ENCODE assay signal across 2 cellular contexts in the genomic region with DNA sequence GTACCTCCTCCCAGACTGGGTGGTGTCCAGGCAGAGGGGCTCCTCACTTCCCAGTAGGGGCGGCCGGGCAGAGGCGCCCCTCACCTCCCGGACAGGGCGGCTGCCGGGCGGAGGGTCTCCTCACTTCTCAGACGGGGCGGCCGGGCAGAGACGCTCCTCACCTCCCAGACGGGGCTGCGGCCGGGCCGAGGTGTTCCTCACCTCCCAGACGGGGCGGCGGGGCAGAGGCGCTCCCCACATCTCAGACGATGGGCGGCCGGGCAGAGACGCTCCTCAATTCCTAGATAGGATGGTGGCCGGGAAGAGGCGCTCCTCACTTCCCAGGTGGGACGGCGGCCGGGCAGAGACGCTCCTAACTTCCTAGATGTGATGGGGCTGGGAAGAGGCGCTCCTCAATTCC. TPM values are rescaled to one million over a fixed set of nuclear protein-coding genes. Genes with fewer than 3 reads are reported as not detected.
A peak's percentile ranks its signal among the peaks of the same experiment; 100 is the strongest.
DNase-seq lines count a peak whose midpoint lies in the region; TF ChIP-seq lines count a peak whose summit lies in the region.
"Not testable (repeated sequence)": the region's sequence is repeated elsewhere in the genome, so short reads cannot be mapped to it uniquely, and the experiment has no call there.

No MANE protein-coding gene starts in this region.

- not testable (repeated sequence) for H3K27ac ChIP-seq in sigmoid colon

- not testable (repeated sequence) for TF ChIP-seq CTCF in sigmoid colon (IDR thresholded peaks at IDR 0.05)

- intact Hi-C loops in sigmoid colon (cut with DNase I), result not testable (repeated sequence)

- not testable (repeated sequence) for H3K27me3 ChIP-seq in sigmoid colon

- H3K4me3 ChIP-seq in sigmoid colon, result not testable (repeated sequence)

- 96% methylated on average over 30 of the region's 30 CpGs for WGBS in sigmoid colon, 2 donors

- H3K9me3 ChIP-seq in sigmoid colon, result not testable (repeated sequence)

- TF ChIP-seq POLR2A in sigmoid colon (IDR thresholded peaks at IDR 0.05), result not testable (repeated sequence)

- not testable (repeated sequence) for H3K36me3 ChIP-seq in sigmoid colon

- not testable (repeated sequence) for H3K4me1 ChIP-seq in sigmoid colon

- TF ChIP-seq EP300 in sigmoid colon (IDR thresholded peaks at IDR 0.05), result not testable (repeated sequence)

- DNase-seq in mesenteric fat pad (ENCODE audit: low spot score) (peak; percentile 81), sigmoid colon (peak; percentile 46)

RNA-seq across cellular contexts. Expression of a gene that starts 8.4 kb away (rescaled TPM):
- total RNA-seq in mesenteric fat pad (63.4 TPM), sigmoid colon (10 to 100 TPM; 47.2 to 55.9 (median 50.3) TPM)
- 10 to 100 TPM; 28.2 to 36.5 (median 35.8) TPM for polyA plus RNA-seq in sigmoid colon
